Comparison of ENCODE assay signal across 27 cellular contexts in genomic region chr3:52865994-52866393, GRCh38. TPM values are rescaled to one million over a fixed set of nuclear protein-coding genes. Genes with fewer than 3 reads are reported as not detected.
"Had no signal": no experiment of that assay in that cellular context is flagged by ENCODE, and none has a peak within 500 bp of the region (broad histone marks: within the 10 kb centered on the region; RNA-seq: fewer than 3 reads in every experiment).

No MANE protein-coding gene starts in this region.

- H3K9me3 ChIP-seq: colonic mucosa, testis, transverse colon, uterus had no signal

- H3K4me3 Mint-ChIP-seq: activated CD4-positive, alpha-beta memory T cell treated with anti-CD3 and anti-CD28 coated beads for 36 hours; activated CD4-positive, alpha-beta T cell treated with anti-CD3 and anti-CD28 coated beads, Interleukin-2, amount 10 ng/mL, durations not matched to agents 24 days and 14 days; activated naive CD4-positive, alpha-beta T cell treated with anti-CD3 and anti-CD28 coated beads, Interleukin-2, amount 50 U/mL, for 24 hours; activated naive CD8-positive, alpha-beta T cell treated with anti-CD3 and anti-CD28 coated beads, Interleukin-2, amount 50 U/mL, for 24 hours; activated T-cell treated with anti-CD3 and anti-CD28 coated beads, Interleukin-2, amount 50 U/mL, for 24 hours; naive thymus-derived CD4-positive, alpha-beta T cell; T-helper 17 cell had no signal

- H3K4me1 ChIP-seq: colonic mucosa, parathyroid adenoma, spleen, testis, transverse colon, uterus had no signal

- H3K4me3 ChIP-seq: colonic mucosa, spleen, testis, transverse colon, uterus had no signal

- H3K27me3 Mint-ChIP-seq: activated CD4-positive, alpha-beta memory T cell treated with anti-CD3 and anti-CD28 coated beads for 36 hours; activated CD4-positive, alpha-beta T cell treated with anti-CD3 and anti-CD28 coated beads, Interleukin-2, amount 10 ng/mL, durations not matched to agents 24 days and 14 days; activated naive CD4-positive, alpha-beta T cell treated with anti-CD3 and anti-CD28 coated beads, Interleukin-2, amount 50 U/mL, for 24 hours; activated naive CD8-positive, alpha-beta T cell treated with anti-CD3 and anti-CD28 coated beads, Interleukin-2, amount 50 U/mL, for 24 hours; activated T-cell treated with anti-CD3 and anti-CD28 coated beads, Interleukin-2, amount 50 U/mL, for 24 hours; naive thymus-derived CD4-positive, alpha-beta T cell; T-helper 17 cell had no signal

- H3K36me3 ChIP-seq: colonic mucosa, transverse colon, uterus had no signal

- H3K27me3 ChIP-seq: colonic mucosa, spleen, testis, transverse colon, uterus had no signal

- ATAC-seq: activated naive CD8-positive, alpha-beta T cell treated with anti-CD3 and anti-CD28 coated beads, Interleukin-2, amount 50 U/mL, for 24 hours; left lobe of liver; naive thymus-derived CD4-positive, alpha-beta T cell; right cardiac atrium; T-helper 17 cell had no signal

- FAIRE-seq: frontal cortex had no signal

- H3K4me1 Mint-ChIP-seq: activated CD4-positive, alpha-beta T cell treated with anti-CD3 and anti-CD28 coated beads, Interleukin-2, amount 10 ng/mL, durations not matched to agents 24 days and 14 days; activated naive CD4-positive, alpha-beta T cell treated with anti-CD3 and anti-CD28 coated beads, Interleukin-2, amount 50 U/mL, for 24 hours had no signal

- H3K27ac ChIP-seq: colonic mucosa, parathyroid adenoma, spleen, testis, transverse colon, uterus had no signal

- H3K27ac Mint-ChIP-seq: activated CD4-positive, alpha-beta memory T cell treated with anti-CD3 and anti-CD28 coated beads for 36 hours; activated CD4-positive, alpha-beta T cell treated with anti-CD3 and anti-CD28 coated beads, Interleukin-2, amount 10 ng/mL, durations not matched to agents 24 days and 14 days; activated naive CD4-positive, alpha-beta T cell treated with anti-CD3 and anti-CD28 coated beads, Interleukin-2, amount 50 U/mL, for 24 hours; activated naive CD8-positive, alpha-beta T cell treated with anti-CD3 and anti-CD28 coated beads, Interleukin-2, amount 50 U/mL, for 24 hours; activated T-cell treated with anti-CD3 and anti-CD28 coated beads, Interleukin-2, amount 50 U/mL, for 24 hours; T-helper 17 cell had no signal

- DNase-seq: activated CD4-positive, alpha-beta memory T cell treated with anti-CD3 and anti-CD28 coated beads for 36 hours; activated CD4-positive, alpha-beta T cell treated with anti-CD3 and anti-CD28 coated beads, Interleukin-2, amount 10 ng/mL, durations not matched to agents 24 days and 14 days; activated CD4-positive, CD25-positive, alpha-beta regulatory T cell treated with anti-CD3 and anti-CD28 coated beads, Interleukin-2, amount 50 U/mL, for 72 hours; activated CD8-positive, alpha-beta memory T cell treated with anti-CD3 and anti-CD28 coated beads, Interleukin-2, amount 50 U/mL, for 4 hours; activated gamma-delta T cell treated with Interleukin-2 at 50 U/mL for 16 hours; activated naive CD8-positive, alpha-beta T cell treated with anti-CD3 and anti-CD28 coated beads, Interleukin-2, amount 50 U/mL, for 24 hours; activated T-cell treated with anti-CD3 and anti-CD28 coated beads, Interleukin-2, amount 50 U/mL, for 24 hours; cerebellar nuclear complex; colonic mucosa; effector memory CD4-positive, alpha-beta T cell; kidney glomerular epithelial cell; naive thymus-derived CD4-positive, alpha-beta T cell; nucleus accumbens; right cardiac atrium; spleen; stimulated activated naive CD4-positive, alpha-beta T cell treated with Interleukin-2 at 50 U/mL for 16 hours; T-helper 17 cell; testis; transverse colon; uterus had no signal

RNA-seq across cellular contexts. Expression of gene MUSTN1, which starts 31.2 kb away (rescaled TPM):
- total RNA-seq: dermis microvascular lymphatic vessel endothelial cell, epithelial cell of proximal tubule, frontal cortex, pulmonary artery endothelial cell had no signal

RNA-seq across cellular contexts. Expression of gene ITIH4, which starts 35.5 kb away (rescaled TPM):
- total RNA-seq: epithelial cell of proximal tubule had no signal
